In the genomic region with DNA sequence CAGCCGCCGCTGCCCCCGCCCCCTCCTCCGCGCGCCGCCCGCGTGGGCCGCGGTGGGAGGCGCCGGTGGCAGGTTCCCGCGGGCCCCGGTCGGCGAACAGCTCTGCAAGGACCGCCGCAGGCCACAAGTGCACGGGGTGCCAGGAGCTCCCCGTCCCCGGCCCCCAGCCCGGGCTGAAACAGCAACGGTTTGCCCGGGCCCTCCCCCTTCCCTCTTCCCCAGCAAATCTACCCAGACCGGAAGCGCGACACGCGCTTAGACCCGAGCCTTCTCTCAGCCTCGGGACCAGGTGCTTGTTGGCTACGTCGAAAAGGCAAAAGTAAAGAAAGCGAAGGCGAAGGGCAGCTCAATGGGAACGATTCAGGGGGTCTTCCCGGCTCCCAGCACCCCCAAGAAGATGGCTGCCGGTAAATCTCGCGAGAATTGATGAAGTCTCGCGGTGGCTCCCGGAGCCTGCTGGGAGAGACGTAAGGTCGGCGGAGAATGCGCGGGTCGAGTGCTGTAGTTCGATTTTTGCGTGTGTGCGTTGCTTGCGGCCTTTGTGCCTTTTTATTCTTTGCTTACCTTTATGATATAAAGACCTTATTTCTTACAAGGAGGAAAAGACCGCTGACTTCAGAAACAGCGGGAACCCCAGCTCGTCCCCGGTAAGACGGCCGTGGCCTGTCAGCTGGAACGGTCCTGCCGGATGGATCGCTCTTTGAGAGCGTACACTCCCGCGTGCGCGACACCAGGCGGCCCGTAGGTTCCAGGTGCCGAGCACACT, we compare ENCODE assay signal across 8 cellular contexts. TPM values are rescaled to one million over a fixed set of nuclear protein-coding genes. Genes with fewer than 3 reads are reported as not detected.
A peak's percentile ranks its signal among the peaks of the same experiment; 100 is the strongest.
DNase-seq lines count a peak whose midpoint lies in the region; ATAC-seq and TF ChIP-seq lines count a peak whose summit lies in the region.

A gene with protein sequence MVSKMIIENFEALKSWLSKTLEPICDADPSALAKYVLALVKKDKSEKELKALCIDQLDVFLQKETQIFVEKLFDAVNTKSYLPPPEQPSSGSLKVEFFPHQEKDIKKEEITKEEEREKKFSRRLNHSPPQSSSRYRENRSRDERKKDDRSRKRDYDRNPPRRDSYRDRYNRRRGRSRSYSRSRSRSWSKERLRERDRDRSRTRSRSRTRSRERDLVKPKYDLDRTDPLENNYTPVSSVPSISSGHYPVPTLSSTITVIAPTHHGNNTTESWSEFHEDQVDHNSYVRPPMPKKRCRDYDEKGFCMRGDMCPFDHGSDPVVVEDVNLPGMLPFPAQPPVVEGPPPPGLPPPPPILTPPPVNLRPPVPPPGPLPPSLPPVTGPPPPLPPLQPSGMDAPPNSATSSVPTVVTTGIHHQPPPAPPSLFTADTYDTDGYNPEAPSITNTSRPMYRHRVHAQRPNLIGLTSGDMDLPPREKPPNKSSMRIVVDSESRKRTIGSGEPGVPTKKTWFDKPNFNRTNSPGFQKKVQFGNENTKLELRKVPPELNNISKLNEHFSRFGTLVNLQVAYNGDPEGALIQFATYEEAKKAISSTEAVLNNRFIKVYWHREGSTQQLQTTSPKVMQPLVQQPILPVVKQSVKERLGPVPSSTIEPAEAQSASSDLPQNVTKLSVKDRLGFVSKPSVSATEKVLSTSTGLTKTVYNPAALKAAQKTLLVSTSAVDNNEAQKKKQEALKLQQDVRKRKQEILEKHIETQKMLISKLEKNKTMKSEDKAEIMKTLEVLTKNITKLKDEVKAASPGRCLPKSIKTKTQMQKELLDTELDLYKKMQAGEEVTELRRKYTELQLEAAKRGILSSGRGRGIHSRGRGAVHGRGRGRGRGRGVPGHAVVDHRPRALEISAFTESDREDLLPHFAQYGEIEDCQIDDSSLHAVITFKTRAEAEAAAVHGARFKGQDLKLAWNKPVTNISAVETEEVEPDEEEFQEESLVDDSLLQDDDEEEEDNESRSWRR (minus strand): TSS at position 425 of the 766 bp plus-strand sequence. CDS start 481 bp downstream, outside the sequence.

- peak; percentile 6 for DNase-seq in NCI-H2196 treated with DMSO at 0.1 percent for 48 hours (lab: John Stamatoyannopoulos, UW; ENCODE audit: unreplicated experiment)
- peak; percentile 87 for DNase-seq in WERI-Rb-1
- peak; percentile 91 for DNase-seq in mammary epithelial cell
- peak; percentile 90 for DNase-seq in iPS-NIHi7 (ENCODE audit: extremely low spot score)
- DNase-seq in smooth muscle cell of the brain vasculature (ENCODE audit: low read depth, low spot score): peak; percentile 89

- in situ Hi-C loops in mammary epithelial cell (cut with MboI; ENCODE audit: low sequenced_read_pairs in 2 of 2): no loop called here

- ATAC-seq in GM18870 (IDR thresholded peaks at IDR 0.05; ENCODE audit: unreplicated experiment) (peak; percentile 70), HG03135 (IDR thresholded peaks at IDR 0.05; ENCODE audit: unreplicated experiment) (peak; percentile 81)

- no peaks in the 10 kb centered on the region for H3K9me3 ChIP-seq in WERI-Rb-1 (ENCODE audit: severe bottlenecking)
- H3K9me3 ChIP-seq in mammary epithelial cell (replicated peaks; ENCODE audit: insufficient read depth, low read length): no peaks in the 10 kb centered on the region

- H3K9ac ChIP-seq in mammary epithelial cell (ENCODE audit: insufficient read depth, low read length): peak within 1 kb of the TSS; percentile 98

- H3K27ac ChIP-seq in ACC112 (ENCODE audit: low read depth, low read length) (peak within 1 kb of the TSS; percentile 62), WERI-Rb-1 (peak within 1 kb of the TSS; percentile 96), mammary epithelial cell (ENCODE audit: insufficient read depth, low read depth, low read length) (peak within 1 kb of the TSS; percentile 83)

- H3K36me3 ChIP-seq in ACC112 (ENCODE audit: insufficient read depth, low read length) (no peaks in the 10 kb centered on the region), WERI-Rb-1 (no peaks in the 10 kb centered on the region), mammary epithelial cell (ENCODE audit: insufficient read depth, low read length) (no peaks in the 10 kb centered on the region)

- no peak for TF ChIP-seq CTCF in WERI-Rb-1 (IDR thresholded peaks at IDR 0.05; ENCODE audit: low read depth, low read length)
- peak in 1 of 2 donors; percentile 27 for TF ChIP-seq CTCF in mammary epithelial cell (conservative IDR thresholded peaks at IDR 0.05 in 1 of 2, IDR thresholded peaks at IDR 0.05 in 1 of 2; ENCODE audit: extremely low read depth in 1 of 2, insufficient read depth in 1 of 2, low read depth in 1 of 2, low read length in 2 of 2)

- H3K79me2 ChIP-seq in ACC112 (ENCODE audit: control insufficient read depth, insufficient read depth, low read length, unreplicated experiment) (peaks cover 65% of the 10 kb centered on the region), mammary epithelial cell (ENCODE audit: insufficient read depth, low read length) (peaks cover 73% of the 10 kb centered on the region)

- WGBS in mammary epithelial cell (ENCODE audit: low coverage, missing lambda C conversion rate): 2% methylated on average over 32 of the region's 72 CpGs

- CTCF ChIA-PET in mammary epithelial cell (lab: Charles Lee; ENCODE audit: low non-redundant PET): no interaction called here

- H4K20me1 ChIP-seq in mammary epithelial cell (ENCODE audit: insufficient read depth, low read length): no peaks in the 10 kb centered on the region

- peak within 1 kb of the TSS; percentile 92 for H3K4me2 ChIP-seq in mammary epithelial cell (ENCODE audit: insufficient read depth, low read depth, low read length)

- no peaks in the 10 kb centered on the region for H3K27me3 ChIP-seq in ACC112 (ENCODE audit: insufficient read depth, low read length)
- no peaks in the 10 kb centered on the region for H3K27me3 ChIP-seq in WERI-Rb-1 (ENCODE audit: insufficient read depth, low read depth, severe bottlenecking)
- no peaks in the 10 kb centered on the region for H3K27me3 ChIP-seq in mammary epithelial cell (ENCODE audit: insufficient read depth, low read length)

- peak within 1 kb of the TSS; percentile 90 for H2AFZ ChIP-seq in ACC112 (ENCODE audit: low read length, unreplicated experiment)
- peak within 1 kb of the TSS; percentile 97 for H2AFZ ChIP-seq in mammary epithelial cell (ENCODE audit: low read depth, low read length)

- intact Hi-C loops in mammary epithelial cell (cut with micrococcal nuclease): no loop called here

- dilution Hi-C loops in mammary epithelial cell (cut with HindIII; ENCODE audit: low sequenced_read_pairs): no loop called here

- no TSS peak for BruUV-seq in mammary epithelial cell (replicated peaks; lab: Mats Ljungman, UMichigan)

- peaks cover 31% of the 10 kb centered on the region for H3K4me1 ChIP-seq in ACC112 (ENCODE audit: control insufficient read depth, insufficient read depth, low read length, unreplicated experiment)
- H3K4me1 ChIP-seq in mammary epithelial cell (ENCODE audit: insufficient read depth, low read length): peaks cover 24% of the 10 kb centered on the region

- H3K4me3 ChIP-seq in ACC112 (ENCODE audit: low read depth, low read length): peak within 1 kb of the TSS; percentile 88
- peak within 1 kb of the TSS; percentile 91 for H3K4me3 ChIP-seq in WERI-Rb-1 (ENCODE audit: low read depth, low read length)
- H3K4me3 ChIP-seq in mammary epithelial cell (replicated peaks in 1 of 3; ENCODE audit: insufficient read depth in 1 of 3, low read depth in 2 of 3, low read length in 3 of 3): peak within 1 kb of the TSS; percentile 90 to 99 (median 94)

RNA-seq across cellular contexts. Expression of the gene that starts here (rescaled TPM):
- 10 to 100 TPM; 27.7 to 39.1 TPM for total RNA-seq in mammary epithelial cell
- polyA plus RNA-seq in mammary epithelial cell: 14.8 TPM
- polyA minus RNA-seq in mammary epithelial cell: 13.2 TPM

Comparison
In these comparisons a context has a peak if more than half of its experiments do, and no peak if none do; other contexts are left out.
1. Peak in every context shown above with its lines: DNase-seq, ATAC-seq, H3K4me3 ChIP-seq and H3K27ac ChIP-seq.
2. DNase-seq: peak in every context shown above with its lines; median percentile 91 in mammary epithelial cell; 90 in iPS-NIHi7; 89 in smooth muscle cell of the brain vasculature; 87 in WERI-Rb-1; 6 in NCI-H2196 treated with DMSO at 0.1 percent for 48 hours.